In genomic region chr4:98995183-98996055, GRCh38 we compare ENCODE assay signal across 8 cellular contexts.
DNase-seq lines count a peak whose midpoint lies in the region; ATAC-seq, FAIRE-seq and TF ChIP-seq lines count a peak whose summit lies in the region.

METAP1 (plus strand) TSS chr4:98995721; CDS start chr4:98995754, 33 bp downstream.

- no peaks in the 10 kb centered on the region for H3K9me3 ChIP-seq in RWPE2 (ENCODE audit: severe bottlenecking)

- no peaks in the 10 kb centered on the region for H3K27me3 Mint-ChIP-seq in nephron (ENCODE audit: low read depth)
- H3K27me3 Mint-ChIP-seq in stimulated activated naive CD8-positive, alpha-beta T cell treated with anti-CD3 and anti-CD28 coated beads, Interleukin-15, Interleukin-2, amounts not matched to agents 100 ng/mL and 50 ng/mL, for 24 hours, result no peaks in the 10 kb centered on the region

- TF ChIP-seq CTCF in RWPE2 (IDR thresholded peaks at IDR 0.05; ENCODE audit: poor library complexity, severe bottlenecking), result peak; percentile 95
- TF ChIP-seq CTCF in fibroblast of pulmonary artery (IDR thresholded peaks at IDR 0.05; ENCODE audit: low read length, missing control alignments), result peak; percentile 56
- TF ChIP-seq CTCF in nephron (IDR thresholded peaks at IDR 0.05; ENCODE audit: unreplicated experiment in 3 of 3), result peak; percentile 33 to 54 (median 36)

- ATAC-seq in RWPE2 (ENCODE audit: low read depth), result peak; percentile 89

- H3K27ac Mint-ChIP-seq in nephron, result peak within 1 kb of the TSS; percentile 98 to 99 (median 98)
- peak within 1 kb of the TSS; percentile 96 for H3K27ac Mint-ChIP-seq in stimulated activated naive CD8-positive, alpha-beta T cell treated with anti-CD3 and anti-CD28 coated beads, Interleukin-15, Interleukin-2, amounts not matched to agents 100 ng/mL and 50 ng/mL, for 24 hours

- TF ChIP-seq POLR2A in H54 (IDR thresholded peaks at IDR 0.05; ENCODE audit: low read depth, low read length), result peak; percentile 94

- peaks cover 22% of the 10 kb centered on the region for H3K4me1 ChIP-seq in RWPE2 (ENCODE audit: insufficient read depth, poor library complexity, severe bottlenecking)

- DNase-seq in ELR (ENCODE audit: low read depth) (peak; percentile 94), H54 (ENCODE audit: insufficient read length, low spot score) (peak; percentile 86), LoVo (ENCODE audit: low spot score) (peak; percentile 96), RWPE2 (ENCODE audit: low spot score) (peak; percentile 97), fibroblast of pulmonary artery (ENCODE audit: low read depth) (peak; percentile 93)
- peak; percentile 96 for DNase-seq in activated T-helper 9 cell treated with anti-CD3 and anti-CD28 coated beads, Interleukin-2, amount 50 U/mL, for 16 hours (ENCODE audit: low read depth)

- H3K4me3 ChIP-seq in RWPE2 (ENCODE audit: severe bottlenecking), result peak within 1 kb of the TSS; percentile 92
- H3K4me3 ChIP-seq in fibroblast of pulmonary artery (replicated peaks; ENCODE audit: low read depth, low read length), result peak within 1 kb of the TSS; percentile 88

- peaks cover 25% of the 10 kb centered on the region for H3K4me1 Mint-ChIP-seq in nephron
- H3K4me1 Mint-ChIP-seq in stimulated activated naive CD8-positive, alpha-beta T cell treated with anti-CD3 and anti-CD28 coated beads, Interleukin-15, Interleukin-2, amounts not matched to agents 100 ng/mL and 50 ng/mL, for 24 hours (ENCODE audit: low read depth), result peaks cover 43% of the 10 kb centered on the region

- H3K27me3 ChIP-seq in RWPE2 (ENCODE audit: insufficient read depth, poor library complexity, severe bottlenecking), result no peaks in the 10 kb centered on the region

- H3K4me3 Mint-ChIP-seq in nephron, result peak within 1 kb of the TSS; percentile 94 to 97 (median 96)
- H3K4me3 Mint-ChIP-seq in stimulated activated naive CD8-positive, alpha-beta T cell treated with anti-CD3 and anti-CD28 coated beads, Interleukin-15, Interleukin-2, amounts not matched to agents 100 ng/mL and 50 ng/mL, for 24 hours, result peak within 1 kb of the TSS; percentile 94

- no peaks in the 10 kb centered on the region for H3K9me3 Mint-ChIP-seq in nephron
- H3K9me3 Mint-ChIP-seq in stimulated activated naive CD8-positive, alpha-beta T cell treated with anti-CD3 and anti-CD28 coated beads, Interleukin-15, Interleukin-2, amounts not matched to agents 100 ng/mL and 50 ng/mL, for 24 hours, result no peaks in the 10 kb centered on the region

- FAIRE-seq in H54 (lab: Jason Lieb, UNC), result no peak

- no peaks in the 10 kb centered on the region for H3K36me3 ChIP-seq in RWPE2 (ENCODE audit: low read depth)

- H3K36me3 Mint-ChIP-seq in nephron (ENCODE audit: low read depth), result peaks cover 5% of the 10 kb centered on the region
- H3K36me3 Mint-ChIP-seq in stimulated activated naive CD8-positive, alpha-beta T cell treated with anti-CD3 and anti-CD28 coated beads, Interleukin-15, Interleukin-2, amounts not matched to agents 100 ng/mL and 50 ng/mL, for 24 hours (ENCODE audit: low read depth), result peaks cover 10% of the 10 kb centered on the region

- peak within 1 kb of the TSS; percentile 71 for H3K27ac ChIP-seq in RWPE2 (ENCODE audit: poor library complexity, severe bottlenecking)

Comparison
In these comparisons a context has a peak if more than half of its experiments do, and no peak if none do; other contexts are left out.
1. Peak in every context shown above with its lines: DNase-seq, ATAC-seq, H3K4me3 ChIP-seq and H3K27ac ChIP-seq.
2. CTCF ChIP-seq: peak in every context shown above with its lines; median percentile 95 in RWPE2; 56 in fibroblast of pulmonary artery; 36 in nephron.